In the genomic region with DNA sequence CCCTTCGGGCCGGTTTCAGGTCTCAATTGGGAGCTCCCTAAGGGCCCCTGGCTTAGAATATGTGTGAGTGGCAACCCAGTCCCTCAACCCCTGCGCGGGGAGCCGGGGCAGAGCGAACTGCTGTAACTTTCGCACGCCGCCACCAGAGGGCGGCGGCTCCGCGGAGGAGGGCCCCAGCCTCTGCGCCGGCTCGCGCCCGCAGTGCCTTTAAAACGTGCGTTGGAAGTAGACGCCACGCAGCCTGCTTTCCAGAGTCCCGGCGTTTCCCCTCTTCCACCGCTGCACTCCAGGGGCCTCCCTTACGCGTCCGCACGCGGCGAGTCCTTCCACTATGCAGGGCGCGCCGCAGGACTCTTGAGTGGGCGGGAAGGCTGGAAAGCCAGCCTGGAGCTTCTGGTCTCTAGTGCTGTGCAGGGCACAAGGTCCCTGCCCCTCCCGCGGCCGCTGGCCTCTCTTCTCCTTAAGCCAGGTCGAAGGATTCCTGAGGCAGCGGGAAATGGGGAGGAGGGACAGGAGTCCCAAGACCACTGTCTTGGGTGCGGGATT, we compare ENCODE assay signal across 8 cellular contexts. TPM values are rescaled to one million over a fixed set of nuclear protein-coding genes. Genes with fewer than 3 reads are reported as not detected.
DNase-seq lines count a peak whose midpoint lies in the region; ATAC-seq and TF ChIP-seq lines count a peak whose summit lies in the region.

No MANE protein-coding gene starts in this region.

- 0% methylated on average over 2 of the region's 41 CpGs for WGBS in esophagus muscularis mucosa

- H3K9me3 ChIP-seq in CD8-positive, alpha-beta T cell (ENCODE audit: low read length) = no peaks in the 10 kb centered on the region
- H3K9me3 ChIP-seq in OCI-LY3 (ENCODE audit: insufficient read depth, low read length) (no peaks in the 10 kb centered on the region), esophagus muscularis mucosa (no peaks in the 10 kb centered on the region), muscle layer of duodenum (ENCODE audit: control insufficient read depth in 1 of 2, low read length in 2 of 2) (no peaks in the 10 kb centered on the region)

- peaks cover 3% of the 10 kb centered on the region for H3K4me1 ChIP-seq in CD8-positive, alpha-beta T cell (ENCODE audit: insufficient read depth, low read length)
- H3K4me1 ChIP-seq in OCI-LY3 (ENCODE audit: low read length) (peaks cover 23% of the 10 kb centered on the region), esophagus muscularis mucosa (peaks cover 11 to 26% (median 17%) of the 10 kb centered on the region in 4 donors), muscle layer of duodenum (ENCODE audit: control insufficient read depth in 1 of 2, insufficient read depth in 2 of 2, low read length in 2 of 2) (peaks cover 7 to 12% of the 10 kb centered on the region in 2 donors)

- POLR2A ChIA-PET in CD8-positive, alpha-beta T cell (lab: Charles Lee) = no interaction called here

- DNase-seq in CD8-positive, alpha-beta T cell = peak; percentile 35 to 82 (median 65)
- DNase-seq in HUDEP-2 (lab: John Stamatoyannopoulos, UW; ENCODE audit: unreplicated experiment in 76 of 76) (peak in 57 of 76 experiments; percentile 9 to 64 (median 42)), esophagus muscularis mucosa (ENCODE audit: extremely low spot score) (no peak)
- peak; percentile 75 for DNase-seq in activated T-cell treated with anti-CD3 and anti-CD28 coated beads, Interleukin-2, amount 50 U/mL, for 1 hour
- peak; percentile 17 to 57 for DNase-seq in stimulated activated CD8-positive, alpha-beta memory T cell treated with anti-CD3 and anti-CD28 coated beads, Interleukin-7, amount 100 ng/mL, for 4 hours (ENCODE audit: low read depth in 2 of 2)

- H3K4me3 Mint-ChIP-seq in CD8-positive, alpha-beta T cell = peak overlapping the region; percentile 26

- no peaks in the 10 kb centered on the region for H3K9me3 Mint-ChIP-seq in CD8-positive, alpha-beta T cell

- H3K4me3 ChIP-seq in CD8-positive, alpha-beta T cell (ENCODE audit: low read depth, low read length) = peak overlapping the region; percentile 13
- H3K4me3 ChIP-seq in OCI-LY3 (ENCODE audit: low read length) (peak overlapping the region; percentile 80), esophagus muscularis mucosa (peak overlapping the region; percentile 46 to 58 (median 52)), muscle layer of duodenum (ENCODE audit: low read depth in 1 of 2, low read length in 2 of 2) (peak overlapping the region; percentile 58 to 60)

- no peaks in the 10 kb centered on the region for H3K27me3 ChIP-seq in CD8-positive, alpha-beta T cell (ENCODE audit: insufficient read depth, low read length)
- H3K27me3 ChIP-seq in OCI-LY3 (ENCODE audit: low read depth, low read length) (peaks cover 14% of the 10 kb centered on the region), esophagus muscularis mucosa (peaks cover 0 to 5% (median 0%) of the 10 kb centered on the region in 4 donors), muscle layer of duodenum (ENCODE audit: low read depth, low read length) (no peaks in the 10 kb centered on the region)

- no peaks in the 10 kb centered on the region for H4K20me1 ChIP-seq in OCI-LY3 (ENCODE audit: insufficient read depth, low read length)

- H3K9ac ChIP-seq in OCI-LY3 (ENCODE audit: low read length) = peak overlapping the region; percentile 64

- H3K27ac Mint-ChIP-seq in CD8-positive, alpha-beta T cell = no peak overlapping the region

- CTCF ChIA-PET in CD8-positive, alpha-beta T cell (lab: Charles Lee) = interaction anchor here (0.6 to 2.8 kb wide), 27 partner anchors 9 to 407 kb away, joined by 3 to 29 read pairs (median 4); no protein-coding TSS in a partner anchor

- H3K4me1 Mint-ChIP-seq in CD8-positive, alpha-beta T cell (ENCODE audit: low read depth) = peaks cover 3% of the 10 kb centered on the region

- H3K27ac ChIP-seq in CD8-positive, alpha-beta T cell (ENCODE audit: low read depth, low read length) = no peak overlapping the region
- H3K27ac ChIP-seq in OCI-LY3 (ENCODE audit: low read length) = peak overlapping the region; percentile 80
- H3K27ac ChIP-seq in esophagus muscularis mucosa (replicated peaks in 1 of 4) = peak overlapping the region; percentile 59 to 73 (median 69)
- H3K27ac ChIP-seq in muscle layer of duodenum (ENCODE audit: low read length) = no peak overlapping the region

- intact Hi-C loops in CD8-positive, alpha-beta T cell (cut with DNase I, micrococcal nuclease) = loop anchor here (1.0 kb wide), 2 partner anchors 292 to 347 kb away; no protein-coding TSS in a partner anchor
- intact Hi-C loops in esophagus muscularis mucosa (cut with DNase I) = loop anchor here (2.0 to 5.0 kb wide), 4 partner anchors 99 to 347 kb away; no protein-coding TSS in a partner anchor

- no peaks in the 10 kb centered on the region for H3K36me3 Mint-ChIP-seq in CD8-positive, alpha-beta T cell

- peak; percentile 85 for TF ChIP-seq CTCF in CD8-positive, alpha-beta T cell (IDR thresholded peaks at IDR 0.05)
- TF ChIP-seq CTCF in OCI-LY3 (IDR thresholded peaks at IDR 0.05; ENCODE audit: low read depth, low read length) (peak; percentile 92), esophagus muscularis mucosa (IDR thresholded peaks at IDR 0.05) (peak; percentile 94 to 99 (median 98))

- peaks cover 9% of the 10 kb centered on the region for H3K27me3 Mint-ChIP-seq in CD8-positive, alpha-beta T cell (ENCODE audit: low read depth)

- no peaks in the 10 kb centered on the region for H3K79me2 ChIP-seq in OCI-LY3 (ENCODE audit: low read length)

- H3K36me3 ChIP-seq in CD8-positive, alpha-beta T cell (ENCODE audit: insufficient read depth, low read length) = no peaks in the 10 kb centered on the region
- H3K36me3 ChIP-seq in OCI-LY3 (replicated peaks; ENCODE audit: low read depth, low read length) = no peaks in the 10 kb centered on the region
- H3K36me3 ChIP-seq in esophagus muscularis mucosa = no peaks in the 10 kb centered on the region
- H3K36me3 ChIP-seq in muscle layer of duodenum (ENCODE audit: control insufficient read depth in 1 of 2, insufficient read depth in 2 of 2, low read length in 2 of 2) = no peaks in the 10 kb centered on the region

- peak overlapping the region; percentile 90 for H2AFZ ChIP-seq in OCI-LY3 (ENCODE audit: low read depth, low read length)

- peak overlapping the region; percentile 81 for H3K4me2 ChIP-seq in OCI-LY3 (ENCODE audit: low read length)

- no peak for TF ChIP-seq POLR2A in esophagus muscularis mucosa (IDR thresholded peaks at IDR 0.05; ENCODE audit: low read depth)

- peak; percentile 100 for ATAC-seq in CD8-positive, alpha-beta T cell
- ATAC-seq in GM19468 (IDR thresholded peaks at IDR 0.05; ENCODE audit: extremely low read depth, unreplicated experiment) = peak; percentile 32

- no peak for TF ChIP-seq EP300 in esophagus muscularis mucosa (IDR thresholded peaks at IDR 0.05)

RNA-seq across cellular contexts. Expression of a gene that starts 23.7 kb away (rescaled TPM):
- total RNA-seq in CD8-positive, alpha-beta T cell = not detected
- total RNA-seq in esophagus muscularis mucosa = not detected

RNA-seq across cellular contexts. Expression of a gene that starts 38.2 kb away (rescaled TPM):
- 1 to 10 TPM; 1.8 to 2.3 TPM for total RNA-seq in CD8-positive, alpha-beta T cell
- total RNA-seq in esophagus muscularis mucosa = 1 to 10 TPM in 1 of 4 donors, under 1 TPM in 3; 0.58 to 1.2 (median 0.84) TPM

Comparison
In these comparisons a context has a peak if more than half of its experiments do, and no peak if none do; other contexts are left out.
1. H3K27ac ChIP-seq: peak in OCI-LY3 (single experiment) and esophagus muscularis mucosa (4 of 4); none in CD8-positive, alpha-beta T cell (single experiment) and muscle layer of duodenum (single experiment).
2. H3K4me3 ChIP-seq: peak in every context shown above with its lines; median percentile 80 in OCI-LY3; 59 in muscle layer of duodenum; 52 in esophagus muscularis mucosa; 13 in CD8-positive, alpha-beta T cell.
3. Peak in every context shown above with its lines, with median percentiles within 50 percentile points of each other: CTCF ChIP-seq.